Comparison of ENCODE assay signal across 8 cellular contexts in the genomic region with DNA sequence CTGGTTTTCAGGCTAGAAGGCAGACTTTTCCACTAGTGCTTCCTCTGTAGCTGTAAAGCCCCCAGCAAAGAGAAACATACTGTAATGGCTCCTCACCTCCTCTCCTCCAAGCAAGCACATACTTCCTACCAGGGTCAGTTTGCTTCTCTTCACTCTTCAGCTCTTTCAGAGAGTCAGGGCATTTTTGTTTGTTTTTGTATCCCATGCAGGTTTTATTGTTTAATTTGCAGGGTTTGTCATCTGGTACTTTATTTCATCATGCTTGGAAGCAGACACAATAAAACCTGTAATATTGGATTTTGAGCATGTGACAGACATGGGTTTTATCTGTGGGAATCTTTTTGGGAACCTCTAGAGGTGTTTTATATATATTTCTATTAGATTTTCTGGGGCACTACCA.
"Had no signal": no experiment of that assay in that cellular context is flagged by ENCODE, and none has a peak within 500 bp of the region (broad histone marks: within the 10 kb centered on the region; RNA-seq: fewer than 3 reads in every experiment).

No MANE protein-coding gene starts in this region.

- H3K4me3 ChIP-seq: GM23338, HAP-1 had no signal

- H3K36me3 ChIP-seq: HAP-1 had no signal

- ATAC-seq: GM23338, HCT116, HepG2 had no signal

- DNase-seq: H7, HFFc6, KBM-7 had no signal

- H3K27ac ChIP-seq: HL-60 had no signal

- H3K4me2 ChIP-seq: GM23338 had no signal

- H3K9me3 ChIP-seq: HAP-1 had no signal

- H2AFZ ChIP-seq: GM23338 had no signal

- FAIRE-seq: HepG2 had no signal
